1 cellular context compared by ENCODE assay signal in genomic region chr17:82030470-82031302, GRCh38.
A peak's percentile ranks its signal among the peaks of the same experiment; 100 is the strongest.
TF ChIP-seq lines count a peak whose summit lies in the region.

No MANE protein-coding gene starts in this region.

TF ChIP-seq in HepG2, 621 proteins besides CTCF, POLR2A, EP300 and RAD21 (continues in another document):
- no peak for TF ChIP-seq CENPX (CRISPR knock-in tag; IDR thresholded peaks at IDR 0.05)
- TF ChIP-seq, protein P1, sequence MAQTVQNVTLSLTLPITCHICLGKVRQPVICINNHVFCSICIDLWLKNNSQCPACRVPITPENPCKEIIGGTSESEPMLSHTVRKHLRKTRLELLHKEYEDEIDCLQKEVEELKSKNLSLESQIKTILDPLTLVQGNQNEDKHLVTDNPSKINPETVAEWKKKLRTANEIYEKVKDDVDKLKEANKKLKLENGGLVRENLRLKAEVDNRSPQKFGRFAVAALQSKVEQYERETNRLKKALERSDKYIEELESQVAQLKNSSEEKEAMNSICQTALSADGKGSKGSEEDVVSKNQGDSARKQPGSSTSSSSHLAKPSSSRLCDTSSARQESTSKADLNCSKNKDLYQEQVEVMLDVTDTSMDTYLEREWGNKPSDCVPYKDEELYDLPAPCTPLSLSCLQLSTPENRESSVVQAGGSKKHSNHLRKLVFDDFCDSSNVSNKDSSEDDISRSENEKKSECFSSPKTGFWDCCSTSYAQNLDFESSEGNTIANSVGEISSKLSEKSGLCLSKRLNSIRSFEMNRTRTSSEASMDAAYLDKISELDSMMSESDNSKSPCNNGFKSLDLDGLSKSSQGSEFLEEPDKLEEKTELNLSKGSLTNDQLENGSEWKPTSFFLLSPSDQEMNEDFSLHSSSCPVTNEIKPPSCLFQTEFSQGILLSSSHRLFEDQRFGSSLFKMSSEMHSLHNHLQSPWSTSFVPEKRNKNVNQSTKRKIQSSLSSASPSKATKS (CRISPR knock-in tag; IDR thresholded peaks at IDR 0.05) = no peak
- no peak for TF ChIP-seq ZNF782 (CRISPR knock-in tag; IDR thresholded peaks at IDR 0.05; ENCODE audit: borderline replicate concordance)
- TF ChIP-seq ZNF468 (CRISPR knock-in tag; IDR thresholded peaks at IDR 0.05) = no peak
- no peak for TF ChIP-seq ZBTB40 (IDR thresholded peaks at IDR 0.05)
- TF ChIP-seq ZBTB40 (CRISPR knock-in tag; IDR thresholded peaks at IDR 0.05) = no peak
- peak; percentile 99 for TF ChIP-seq ZBTB38 (CRISPR knock-in tag; IDR thresholded peaks at IDR 0.05)
- peak; percentile 61; the same call in 1 of the 2 replicates for TF ChIP-seq GABPB1 (CRISPR knock-in tag; IDR thresholded peaks at IDR 0.05)
- no peak for TF ChIP-seq MBNL3 (CRISPR knock-in tag; conservative IDR thresholded peaks at IDR 0.05)
- peak; percentile 72 for TF ChIP-seq PTBP1 (IDR thresholded peaks at IDR 0.05; ENCODE audit: low read depth, low read length, poor library complexity, severe bottlenecking)
- 0 out of 2 replicates have a peak, but pooled peaks have one; percentile 20 for TF ChIP-seq SP5 (CRISPR knock-in tag; IDR thresholded peaks at IDR 0.05; ENCODE audit: borderline replicate concordance, low read depth)
- peak; percentile 96 for TF ChIP-seq HOXA3 (CRISPR knock-in tag; IDR thresholded peaks at IDR 0.05)
- TF ChIP-seq TSC22D2 (CRISPR knock-in tag; IDR thresholded peaks at IDR 0.05; ENCODE audit: borderline replicate concordance) = no peak
- peak; percentile 62 for TF ChIP-seq AGO2 (optimal IDR thresholded peaks at IDR 0.05; ENCODE audit: low read depth, low read length)
- TF ChIP-seq ZNF576 (CRISPR knock-in tag; IDR thresholded peaks at IDR 0.05) = 0 out of 2 replicates have a peak, but pooled peaks have one; percentile 43
- no peak for TF ChIP-seq LBX2 (CRISPR knock-in tag; IDR thresholded peaks at IDR 0.05; ENCODE audit: borderline replicate concordance)
- peak; percentile 30; the same call in 1 of the 2 replicates for TF ChIP-seq RBFOX2 (IDR thresholded peaks at IDR 0.05; ENCODE audit: low read depth, low read length)
- TF ChIP-seq, protein P2, sequence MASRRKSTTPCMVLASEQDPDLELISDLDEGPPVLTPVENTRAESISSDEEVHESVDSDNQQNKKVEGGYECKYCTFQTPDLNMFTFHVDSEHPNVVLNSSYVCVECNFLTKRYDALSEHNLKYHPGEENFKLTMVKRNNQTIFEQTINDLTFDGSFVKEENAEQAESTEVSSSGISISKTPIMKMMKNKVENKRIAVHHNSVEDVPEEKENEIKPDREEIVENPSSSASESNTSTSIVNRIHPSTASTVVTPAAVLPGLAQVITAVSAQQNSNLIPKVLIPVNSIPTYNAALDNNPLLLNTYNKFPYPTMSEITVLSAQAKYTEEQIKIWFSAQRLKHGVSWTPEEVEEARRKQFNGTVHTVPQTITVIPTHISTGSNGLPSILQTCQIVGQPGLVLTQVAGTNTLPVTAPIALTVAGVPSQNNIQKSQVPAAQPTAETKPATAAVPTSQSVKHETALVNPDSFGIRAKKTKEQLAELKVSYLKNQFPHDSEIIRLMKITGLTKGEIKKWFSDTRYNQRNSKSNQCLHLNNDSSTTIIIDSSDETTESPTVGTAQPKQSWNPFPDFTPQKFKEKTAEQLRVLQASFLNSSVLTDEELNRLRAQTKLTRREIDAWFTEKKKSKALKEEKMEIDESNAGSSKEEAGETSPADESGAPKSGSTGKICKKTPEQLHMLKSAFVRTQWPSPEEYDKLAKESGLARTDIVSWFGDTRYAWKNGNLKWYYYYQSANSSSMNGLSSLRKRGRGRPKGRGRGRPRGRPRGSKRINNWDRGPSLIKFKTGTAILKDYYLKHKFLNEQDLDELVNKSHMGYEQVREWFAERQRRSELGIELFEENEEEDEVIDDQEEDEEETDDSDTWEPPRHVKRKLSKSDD (CRISPR knock-in tag; IDR thresholded peaks at IDR 0.05; ENCODE audit: low read depth) = peak; percentile 96
- no peak for TF ChIP-seq CENPT (CRISPR knock-in tag; IDR thresholded peaks at IDR 0.05; ENCODE audit: low read depth)
- TF ChIP-seq ATF7-NPFF (CRISPR knock-in tag; IDR thresholded peaks at IDR 0.05; ENCODE audit: low read depth) = 0 out of 2 replicates have a peak, but pooled peaks have one; percentile 41
- TF ChIP-seq MTA1 (CRISPR knock-in tag; IDR thresholded peaks at IDR 0.05; ENCODE audit: borderline replicate concordance) = peak; percentile 59; the same call in 1 of the 2 replicates
- no peak for TF ChIP-seq NONO (IDR thresholded peaks at IDR 0.05)
- TF ChIP-seq NONO (CRISPR knock-in tag; conservative IDR thresholded peaks at IDR 0.05) = 0 out of 2 replicates have a peak, but pooled peaks have one; percentile 33
- TF ChIP-seq, protein P3, sequence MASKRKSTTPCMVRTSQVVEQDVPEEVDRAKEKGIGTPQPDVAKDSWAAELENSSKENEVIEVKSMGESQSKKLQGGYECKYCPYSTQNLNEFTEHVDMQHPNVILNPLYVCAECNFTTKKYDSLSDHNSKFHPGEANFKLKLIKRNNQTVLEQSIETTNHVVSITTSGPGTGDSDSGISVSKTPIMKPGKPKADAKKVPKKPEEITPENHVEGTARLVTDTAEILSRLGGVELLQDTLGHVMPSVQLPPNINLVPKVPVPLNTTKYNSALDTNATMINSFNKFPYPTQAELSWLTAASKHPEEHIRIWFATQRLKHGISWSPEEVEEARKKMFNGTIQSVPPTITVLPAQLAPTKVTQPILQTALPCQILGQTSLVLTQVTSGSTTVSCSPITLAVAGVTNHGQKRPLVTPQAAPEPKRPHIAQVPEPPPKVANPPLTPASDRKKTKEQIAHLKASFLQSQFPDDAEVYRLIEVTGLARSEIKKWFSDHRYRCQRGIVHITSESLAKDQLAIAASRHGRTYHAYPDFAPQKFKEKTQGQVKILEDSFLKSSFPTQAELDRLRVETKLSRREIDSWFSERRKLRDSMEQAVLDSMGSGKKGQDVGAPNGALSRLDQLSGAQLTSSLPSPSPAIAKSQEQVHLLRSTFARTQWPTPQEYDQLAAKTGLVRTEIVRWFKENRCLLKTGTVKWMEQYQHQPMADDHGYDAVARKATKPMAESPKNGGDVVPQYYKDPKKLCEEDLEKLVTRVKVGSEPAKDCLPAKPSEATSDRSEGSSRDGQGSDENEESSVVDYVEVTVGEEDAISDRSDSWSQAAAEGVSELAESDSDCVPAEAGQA (IDR thresholded peaks at IDR 0.05; ENCODE audit: low read depth) = 0 out of 2 replicates have a peak, but pooled peaks have one; percentile 18
- TF ChIP-seq, protein P3 (CRISPR knock-in tag; IDR thresholded peaks at IDR 0.05; ENCODE audit: borderline replicate concordance) = no peak
- 0 out of 2 replicates have a peak, but pooled peaks have one; percentile 21 for TF ChIP-seq ZZZ3 (CRISPR knock-in tag; IDR thresholded peaks at IDR 0.05; ENCODE audit: borderline replicate concordance)
- 0 out of 2 replicates have a peak, but pooled peaks have one; percentile 15 for TF ChIP-seq SALL1 (CRISPR knock-in tag; IDR thresholded peaks at IDR 0.05)
- no peak for TF ChIP-seq ZNF879 (CRISPR knock-in tag; IDR thresholded peaks at IDR 0.05)
- TF ChIP-seq ZNF687 (CRISPR knock-in tag; IDR thresholded peaks at IDR 0.05) = peak; percentile 60
